8 cellular contexts compared by ENCODE assay signal in the genomic region with DNA sequence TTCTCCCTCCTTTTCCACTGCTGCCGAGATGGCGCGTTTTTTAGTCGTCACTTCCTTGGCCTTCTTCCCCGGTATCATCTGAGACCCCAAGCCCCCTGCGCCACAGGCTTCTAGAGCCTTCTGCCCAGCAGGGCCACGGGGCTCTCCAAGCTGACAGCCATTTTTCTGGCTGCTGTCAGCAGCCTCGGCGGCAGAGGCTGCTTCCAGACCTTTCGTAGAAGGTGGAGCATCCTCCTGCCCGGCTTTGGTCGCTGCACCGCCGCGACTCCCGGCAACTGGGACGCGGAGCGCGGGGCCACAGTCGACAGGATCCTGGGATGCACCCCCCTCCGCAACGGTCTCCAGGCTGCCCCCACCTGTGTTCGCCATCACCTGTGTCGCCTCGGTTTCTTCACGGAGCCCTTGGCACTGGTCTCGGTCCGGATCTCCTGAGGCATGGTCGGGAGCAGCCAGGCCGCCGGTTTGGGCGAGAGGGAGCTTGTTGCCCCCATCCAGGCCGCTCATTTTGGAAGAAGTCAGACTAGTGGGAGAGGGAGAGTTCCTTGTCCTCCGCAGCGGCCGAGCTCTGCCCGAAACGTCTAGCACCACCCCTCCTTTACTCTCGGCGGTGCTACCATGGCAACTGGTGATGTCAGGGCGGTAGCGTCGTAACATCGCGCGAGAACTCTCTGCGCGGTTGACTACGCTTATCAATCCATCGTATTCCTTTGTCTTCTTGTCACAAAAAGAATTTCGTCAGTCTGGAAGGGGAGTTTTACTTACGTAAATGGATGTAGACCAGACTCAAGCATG. TPM values are rescaled to one million over a fixed set of nuclear protein-coding genes. Genes with fewer than 3 reads are reported as not detected.
DNase-seq lines count a peak whose midpoint lies in the region; ATAC-seq, FAIRE-seq and TF ChIP-seq lines count a peak whose summit lies in the region.

A gene (minus strand): TSS at position 571 of the 792 bp plus-strand sequence. CDS start 67 bp downstream, at position 504.

- H3K23me2 ChIP-seq in H1 (ENCODE audit: low read depth, low read length) = peaks cover 9% of the 10 kb centered on the region; the same call in 1 of the 2 replicates

- TF ChIP-seq CTCF in H1 (IDR thresholded peaks at IDR 0.05; ENCODE audit: control extremely low read depth in 1 of 3, insufficient read depth in 1 of 3, low read depth in 1 of 3, low read length in 3 of 3) = no peak

- H3K9me3 ChIP-seq in H1 (ENCODE audit: insufficient read depth in 2 of 2, low read depth in 1 of 2, low read length in 1 of 2) = no peaks in the 10 kb centered on the region

- no peak for TF ChIP-seq EP300 in H1 (IDR thresholded peaks at IDR 0.05; ENCODE audit: borderline replicate concordance in 1 of 2, low read depth in 2 of 2, low read length in 2 of 2)

- H3K27ac ChIP-seq in H1 (ENCODE audit: low read depth, low read length) = peak within 1 kb of the TSS; percentile 74

- TF ChIP-seq RAD21 in H1 (IDR thresholded peaks at IDR 0.05 in 1 of 2, conservative IDR thresholded peaks at IDR 0.05 in 1 of 2; ENCODE audit: low read depth in 2 of 2, low read length in 2 of 2) = no peak

- DNase-seq in COLO829 (ENCODE audit: low spot score) (peak; percentile 89), HT-29 (ENCODE audit: low spot score) (peak; percentile 96), H1 (ENCODE audit: low read depth in 1 of 2, low spot score in 2 of 2) (peak; percentile 71 to 92), lung microvascular endothelial cell (ENCODE audit: low read depth in 2 of 2) (peak; percentile 96 to 98)
- DNase-seq in NK-92 treated with Interleukin-12 subunit alpha and Interleukin-12 subunit beta, amount 100 ng/mL, for 24 hours (lab: John Stamatoyannopoulos, UW) = peak; percentile 77
- peak; percentile 93 for DNase-seq in activated CD8-positive, alpha-beta memory T cell treated with anti-CD3 and anti-CD28 coated beads for 24 hours
- DNase-seq in stimulated activated CD4-positive, alpha-beta T cell treated with anti-CD3 and anti-CD28 coated beads, TNF-alpha, amount 100 ng/mL, for 4 hours (ENCODE audit: low read depth in 3 of 3) = peak; percentile 72 to 84 (median 82)

- WGBS in H1 (ENCODE audit: extremely low coverage in 1 of 2, insufficient coverage in 1 of 2, insufficient read length in 1 of 2, insufficient replicate concordance in 2 of 2, low coverage in 1 of 2, low lambda C conversion rate in 2 of 2, missing lambda C conversion rate in 1 of 2), 2 experiments = 3% methylated on average over 53 of the region's 53 CpGs; no CpG with 5 or more reads in 1 of the 2 experiments

- peaks cover 14% of the 10 kb centered on the region; the same call in 1 of the 2 replicates for H3K79me1 ChIP-seq in H1 (ENCODE audit: low read depth, low read length)

- H3K27me3 ChIP-seq in H1 (replicated peaks in 1 of 4; ENCODE audit: control insufficient read depth in 3 of 4, extremely low read depth in 1 of 4, insufficient read depth in 3 of 4, low read length in 3 of 4) = no peaks in the 10 kb centered on the region

- peak within 1 kb of the TSS; percentile 35; the same call in 1 of the 2 replicates for H2BK12ac ChIP-seq in H1 (ENCODE audit: low read depth, low read length)

- H3K9ac ChIP-seq in H1 (replicated peaks in 1 of 4; ENCODE audit: extremely low read depth in 1 of 4, low read depth in 3 of 4, low read length in 3 of 4) = peak within 1 kb of the TSS; percentile 86 to 95 (median 90)

- H4K5ac ChIP-seq in H1 (ENCODE audit: insufficient read length, low read depth, low read length) = peak within 1 kb of the TSS; percentile 31

- H2BK20ac ChIP-seq in H1 (ENCODE audit: low read length) = no peak within 1 kb of the TSS

- POLR2A ChIA-PET in H1 (lab: Charles Lee; ENCODE audit: partially characterized antibody) = interaction anchor here (0.6 to 5.7 kb wide), 16 partner anchors 8 to 429 kb away, joined by 3 to 47 read pairs (median 3); a partner anchor contains a TSS

- peaks cover 7 to 21% (median 18%) of the 10 kb centered on the region in 4 experiments for H3K4me1 ChIP-seq in H1 (replicated peaks in 1 of 4; ENCODE audit: control insufficient read depth in 3 of 4, insufficient read depth in 4 of 4, low read length in 3 of 4)

- no peak within 1 kb of the TSS for H3K56ac ChIP-seq in H1 (replicated peaks; ENCODE audit: insufficient read length, low read depth, low read length)

- H3K36me3 ChIP-seq in H1 (ENCODE audit: control insufficient read depth in 2 of 4, insufficient read depth in 4 of 4, low read length in 3 of 4) = peaks cover 0 to 3% (median 0%) of the 10 kb centered on the region in 4 experiments; a peak in 1 of 8 replicates

- peak within 1 kb of the TSS; percentile 60; the same call in 1 of the 2 replicates for H2BK5ac ChIP-seq in H1 (ENCODE audit: low read depth, low read length)

- peaks cover 0 to 47% of the 10 kb centered on the region in 2 experiments; a peak in 2 of 4 replicates for H3K79me2 ChIP-seq in H1 (ENCODE audit: control insufficient read depth in 1 of 2, insufficient read depth in 2 of 2, low read length in 2 of 2)

- H4K8ac ChIP-seq in H1 (ENCODE audit: extremely low read depth, insufficient read depth, low read length) = peak within 1 kb of the TSS; percentile 94

- no peak within 1 kb of the TSS; the same call in 1 of the 2 replicates for H2BK15ac ChIP-seq in H1 (ENCODE audit: low read length)

- H4K20me1 ChIP-seq in H1 (replicated peaks in 1 of 2; ENCODE audit: control insufficient read depth in 1 of 2, insufficient read depth in 2 of 2, low read length in 2 of 2) = no peaks in the 10 kb centered on the region

- no peak within 1 kb of the TSS for H3K23ac ChIP-seq in H1 (ENCODE audit: insufficient read length)

- peak; percentile 100 for ATAC-seq in GM21367 (IDR thresholded peaks at IDR 0.05; ENCODE audit: unreplicated experiment)

- no peak within 1 kb of the TSS for H2AK5ac ChIP-seq in H1 (ENCODE audit: low read depth, low read length)

- peak within 1 kb of the TSS; percentile 45 for H2AFZ ChIP-seq in H1 (ENCODE audit: low read length)

- H4K91ac ChIP-seq in H1 (replicated peaks; ENCODE audit: insufficient read length, low read length) = peak within 1 kb of the TSS; percentile 29

- H3K4me2 ChIP-seq in H1 (ENCODE audit: insufficient read depth in 1 of 2, low read depth in 2 of 2, low read length in 2 of 2) = peak within 1 kb of the TSS; percentile 81 to 91

- no peak within 1 kb of the TSS for H2BK120ac ChIP-seq in H1 (replicated peaks; ENCODE audit: low read depth, low read length)

- peak; percentile 59 to 77; a peak in 2 of 3 replicates for TF ChIP-seq POLR2A in H1 (IDR thresholded peaks at IDR 0.05; ENCODE audit: control extremely low read depth in 1 of 2, low read depth in 2 of 2, low read length in 2 of 2)

- H3K4ac ChIP-seq in H1 (replicated peaks; ENCODE audit: insufficient read length, low read depth, low read length) = no peak within 1 kb of the TSS

- FAIRE-seq in H1 (lab: Jason Lieb, UNC) = peak; percentile 89

- peak within 1 kb of the TSS; percentile 81 to 95 (median 88) for H3K4me3 ChIP-seq in H1 (ENCODE audit: extremely low read depth in 1 of 4, insufficient read depth in 2 of 4, low read depth in 3 of 4, low read length in 4 of 4)

- CTCF ChIA-PET in H1 (lab: Charles Lee; ENCODE audit: partially characterized antibody) = interaction anchor here (0.6 to 2.1 kb wide), 8 partner anchors 13 to 359 kb away, joined by 3 to 12 read pairs (median 5); no protein-coding TSS in a partner anchor

- H3K14ac ChIP-seq in H1 (ENCODE audit: insufficient read length) = no peak within 1 kb of the TSS

- peak within 1 kb of the TSS; percentile 55 for H3K18ac ChIP-seq in H1 (ENCODE audit: extremely low read depth, low read length)

TF ChIP-seq in H1, 55 proteins besides CTCF, POLR2A, EP300 and RAD21 (continues in another document):
- TF ChIP-seq, protein P1, sequence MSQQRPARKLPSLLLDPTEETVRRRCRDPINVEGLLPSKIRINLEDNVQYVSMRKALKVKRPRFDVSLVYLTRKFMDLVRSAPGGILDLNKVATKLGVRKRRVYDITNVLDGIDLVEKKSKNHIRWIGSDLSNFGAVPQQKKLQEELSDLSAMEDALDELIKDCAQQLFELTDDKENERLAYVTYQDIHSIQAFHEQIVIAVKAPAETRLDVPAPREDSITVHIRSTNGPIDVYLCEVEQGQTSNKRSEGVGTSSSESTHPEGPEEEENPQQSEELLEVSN (IDR thresholded peaks at IDR 0.05) = peak; percentile 94
- TF ChIP-seq RFX5 (IDR thresholded peaks at IDR 0.05; ENCODE audit: borderline replicate concordance, low read depth, low read length) (peak; percentile 95), TAF7 (optimal IDR thresholded peaks at IDR 0.05; ENCODE audit: borderline replicate concordance, low read depth, low read length) (peak; percentile 18), GABPA (IDR thresholded peaks at IDR 0.05; ENCODE audit: borderline replicate concordance, insufficient read depth, low read length) (no peak), KDM4A (IDR thresholded peaks at IDR 0.05; ENCODE audit: low read depth, low read length, severe bottlenecking) (peak; percentile 73), YY1 (IDR thresholded peaks at IDR 0.05; ENCODE audit: low read depth, low read length) (peak; percentile 73), RBBP5 (IDR thresholded peaks at IDR 0.05; ENCODE audit: borderline replicate concordance, low read depth, low read length) (peak; percentile 52; the same call in 1 of the 2 replicates), TBP (IDR thresholded peaks at IDR 0.05; ENCODE audit: low read depth, low read length) (peak; percentile 79), NRF1 (IDR thresholded peaks at IDR 0.05; ENCODE audit: low read depth, low read length) (no peak), CEBPB (IDR thresholded peaks at IDR 0.05; ENCODE audit: low read depth, low read length) (0 out of 2 replicates have a peak, but pooled peaks have one; percentile 43), POLR2AphosphoS5 (IDR thresholded peaks at IDR 0.05; ENCODE audit: low read depth, low read length) (peak; percentile 64; the same call in 1 of the 2 replicates), CTBP2 (IDR thresholded peaks at IDR 0.05; ENCODE audit: borderline replicate concordance, insufficient read depth, insufficient read length, low read length) (no peak), BCL11A (IDR thresholded peaks at IDR 0.05; ENCODE audit: low read depth in 2 of 2, low read length in 2 of 2) (no peak)

RNA-seq across cellular contexts. Expression of the gene that starts here (rescaled TPM):
- total RNA-seq in HT-29 (2014; rRNA removed; shearing (Covaris generic)) = 9.2 and 10.3 TPM in 2 replicates
- total RNA-seq in H1 (2021; fragmentation: NEBNext Ultra II Directional; extraction: Animal tissue kit (Norgen Biotek cat#: 25700)) = 22.6 and 23.3 TPM in 2 replicates
- 16.7 and 20.5 TPM in 2 replicates for polyA plus RNA-seq in H1 (2011; rRNA removed)
- 20.5 TPM for polyA plus RNA-seq in H1 (2011; cell fraction: cytosol; rRNA removed)
- 14.2 TPM for polyA plus RNA-seq in H1 (2011; cell fraction: nucleus; rRNA removed)
- 12.8 to 18.6 TPM (median 15.6 TPM) in 4 replicates for polyA plus RNA-seq in H1 (2012, experiment 1 of 2)
- 8.5 TPM for polyA plus RNA-seq in H1 (2012, experiment 2 of 2)
- 13.0 TPM for polyA plus RNA-seq in H1 (2013, experiment 1 of 2)
- polyA plus RNA-seq in H1 (2013, experiment 2 of 2) = 11.7 TPM
- polyA minus RNA-seq in H1 (2011; rRNA and poly(A)+ RNA removed) = 26.7 and 30.5 TPM in 2 replicates
- 11.4 TPM for polyA minus RNA-seq in H1 (2011; cell fraction: cytosol; rRNA and poly(A)+ RNA removed)
- polyA minus RNA-seq in H1 (2011; cell fraction: nucleus; rRNA and poly(A)+ RNA removed) = 16.5 TPM
- total RNA-seq in lung microvascular endothelial cell = 5.9 and 6.7 TPM in 2 replicates

Comparison
In these comparisons a context has a peak if more than half of its experiments do, and no peak if none do; other contexts are left out.
1. Peak in every context shown above with its lines: DNase-seq, ATAC-seq, H3K4me3 ChIP-seq and H3K27ac ChIP-seq.